In genomic region chr7:1934756-1935155, GRCh38 we compare ENCODE assay signal across 24 cellular contexts.
A peak's percentile ranks its signal among the peaks of the same experiment; 100 is the strongest.
DNase-seq lines count a peak whose midpoint lies in the region; ATAC-seq lines count a peak whose summit lies in the region.
"Had no signal": no experiment of that assay in that cellular context is flagged by ENCODE, and none has a peak within 500 bp of the region (broad histone marks: within the 10 kb centered on the region; RNA-seq: fewer than 3 reads in every experiment).

No MANE protein-coding gene starts in this region.

- H3K4me2 ChIP-seq in GM23248 (ENCODE audit: unreplicated experiment), result no peak overlapping the region

- no peaks in the 10 kb centered on the region for H3K9me2 ChIP-seq in GM23248 (ENCODE audit: insufficient read depth)

- H3K9ac ChIP-seq in GM23248, result no peak overlapping the region

- H3K9me3 ChIP-seq in CD4-positive, CD25-positive, alpha-beta regulatory T cell (ENCODE audit: control insufficient read depth in 2 of 2, low read length in 2 of 2), result no peaks in the 10 kb centered on the region
- H3K9me3 ChIP-seq in GM23248 (ENCODE audit: low read depth), result no peaks in the 10 kb centered on the region
- H3K9me3 ChIP-seq: SJCRH30 had no signal

- peaks cover 0 to 6% (median 0%) of the 10 kb centered on the region in 7 donors for H3K9me3 Mint-ChIP-seq in CD4-positive, CD25-positive, alpha-beta regulatory T cell
- H3K9me3 Mint-ChIP-seq in T-cell (no peaks in the 10 kb centered on the region), naive B cell (peaks cover 0 to 3% (median 0%) of the 10 kb centered on the region in 7 donors)
- H3K9me3 Mint-ChIP-seq: activated T-cell treated with anti-CD3 and anti-CD28 coated beads, Interleukin-2, amount 50 U/mL, for 24 hours had no signal

- DNase-seq in CD4-positive, CD25-positive, alpha-beta regulatory T cell, result no peak
- DNase-seq in DMS 273 treated with DMSO at 0.1 percent for 48 hours (lab: John Stamatoyannopoulos, UW) (peak; percentile 56), T-cell (no peak), naive B cell (no peak), GM23248 (no peak), DMS79 (lab: John Stamatoyannopoulos, UW) (no peak), NK-92 (lab: John Stamatoyannopoulos, UW; ENCODE audit: unreplicated experiment) (no peak)
- no peak for DNase-seq in stimulated activated CD4-positive, alpha-beta T cell treated with anti-CD3 and anti-CD28 coated beads, Interleukin-2, amount 100 ng/mL, for 48 hours
- DNase-seq: activated CD4-positive, alpha-beta T cell treated with anti-CD3 and anti-CD28 coated beads for 36 hours; activated T-cell treated with anti-CD3 and anti-CD28 coated beads, Interleukin-2, amount 50 U/mL, for 24 hours; anterior cingulate cortex; DMS153; GDM1; KBM-7; left colon; mesendoderm; NCI-H1436 treated with DMSO at 0.1 percent for 48 hours; NCI-H526; SJCRH30; stimulated activated naive CD8-positive, alpha-beta T cell treated with anti-CD3 and anti-CD28 coated beads, Interleukin-15, Interleukin-2, amounts not matched to agents 100 U/mL and 50 U/mL, for 24 hours; T-helper 1 cell had no signal

- H3K4me3 ChIP-seq in CD4-positive, CD25-positive, alpha-beta regulatory T cell (ENCODE audit: low read depth, low read length), result no peak overlapping the region
- H3K4me3 ChIP-seq in GM23248, result no peak overlapping the region
- H3K4me3 ChIP-seq: dorsolateral prefrontal cortex, SJCRH30 had no signal

- peaks cover 14% of the 10 kb centered on the region for H3K27me3 Mint-ChIP-seq in CD4-positive, CD25-positive, alpha-beta regulatory T cell
- H3K27me3 Mint-ChIP-seq in T-cell, result no peaks in the 10 kb centered on the region
- no peaks in the 10 kb centered on the region for H3K27me3 Mint-ChIP-seq in naive B cell
- H3K27me3 Mint-ChIP-seq: activated CD4-positive, alpha-beta T cell treated with anti-CD3 and anti-CD28 coated beads for 36 hours; activated T-cell treated with anti-CD3 and anti-CD28 coated beads, Interleukin-2, amount 50 U/mL, for 24 hours had no signal

- no peaks in the 10 kb centered on the region for H3K79me2 ChIP-seq in GM23248 (ENCODE audit: insufficient read depth)

- H2AFZ ChIP-seq in GM23248, result no peak overlapping the region

- H3K36me3 Mint-ChIP-seq in CD4-positive, CD25-positive, alpha-beta regulatory T cell, result peaks cover 34% of the 10 kb centered on the region
- H3K36me3 Mint-ChIP-seq in T-cell, result peaks cover 38% of the 10 kb centered on the region
- H3K36me3 Mint-ChIP-seq in naive B cell, result peaks cover 8 to 39% of the 10 kb centered on the region in 2 donors

- H3K36me3 ChIP-seq in CD4-positive, CD25-positive, alpha-beta regulatory T cell (ENCODE audit: control insufficient read depth, insufficient read depth, low read length), result peaks cover 55% of the 10 kb centered on the region
- no peaks in the 10 kb centered on the region for H3K36me3 ChIP-seq in GM23248 (ENCODE audit: low read depth)
- H3K36me3 ChIP-seq: SJCRH30 had no signal

- H3K4me1 Mint-ChIP-seq in CD4-positive, CD25-positive, alpha-beta regulatory T cell, result peaks cover 4 to 50% (median 31%) of the 10 kb centered on the region in 4 donors
- H3K4me1 Mint-ChIP-seq in T-cell (peaks cover 38 to 57% (median 43%) of the 10 kb centered on the region in 3 donors), naive B cell (peaks cover 28 to 51% (median 49%) of the 10 kb centered on the region in 3 donors)

- WGBS in GM23248 (ENCODE audit: low coverage in 1 of 2, low lambda C conversion rate in 2 of 2, missing lambda C conversion rate in 2 of 2), 2 experiments, result 95 to 96% methylated on average over 20 to 22 of the region's 22 CpGs

- H3K4me3 Mint-ChIP-seq in CD4-positive, CD25-positive, alpha-beta regulatory T cell, result peak overlapping the region in 3 of 4 donors; percentile 54 to 90 (median 78)
- H3K4me3 Mint-ChIP-seq in T-cell, result peak overlapping the region in 2 of 3 donors; percentile 6 to 57
- H3K4me3 Mint-ChIP-seq in naive B cell, result peak overlapping the region in 4 of 8 donors; percentile 33 to 85 (median 56)
- H3K4me3 Mint-ChIP-seq: activated CD4-positive, alpha-beta T cell treated with anti-CD3 and anti-CD28 coated beads for 36 hours; activated T-cell treated with anti-CD3 and anti-CD28 coated beads, Interleukin-2, amount 50 U/mL, for 24 hours had no signal

- H3F3A ChIP-seq in GM23248 (ENCODE audit: insufficient read depth), result no peaks in the 10 kb centered on the region

- no peak for ATAC-seq in CD4-positive, CD25-positive, alpha-beta regulatory T cell (ENCODE audit: low read depth in 2 of 2)
- no peak for ATAC-seq in T-cell (replicated peaks in 1 of 4)
- no peak for ATAC-seq in naive B cell (ENCODE audit: low read depth in 2 of 2)
- ATAC-seq: activated CD4-positive, alpha-beta T cell treated with anti-CD3 and anti-CD28 coated beads for 36 hours; left colon; stimulated activated naive CD8-positive, alpha-beta T cell treated with anti-CD3 and anti-CD28 coated beads, Interleukin-15, Interleukin-2, amounts not matched to agents 100 U/mL and 50 U/mL, for 24 hours had no signal

- CTCF ChIA-PET in T-cell (lab: Charles Lee), result no interaction called here

- peaks cover 40% of the 10 kb centered on the region for H3K4me1 ChIP-seq in CD4-positive, CD25-positive, alpha-beta regulatory T cell (ENCODE audit: control insufficient read depth, insufficient read depth, low read length, poor library complexity, severe bottlenecking)
- H3K4me1 ChIP-seq in GM23248 (ENCODE audit: insufficient read depth), result no peaks in the 10 kb centered on the region
- H3K4me1 ChIP-seq: SJCRH30 had no signal

- H3K27me3 ChIP-seq in CD4-positive, CD25-positive, alpha-beta regulatory T cell (ENCODE audit: control insufficient read depth, insufficient read depth, low read length), result no peaks in the 10 kb centered on the region
- H3K27me3 ChIP-seq in GM23248 (replicated peaks; ENCODE audit: insufficient read depth), result no peaks in the 10 kb centered on the region
- H3K27me3 ChIP-seq: dorsolateral prefrontal cortex, SJCRH30 had no signal

- no peaks in the 10 kb centered on the region for H4K20me1 ChIP-seq in GM23248 (ENCODE audit: insufficient read depth)

- peak overlapping the region in 2 of 3 donors; percentile 74 to 87 for H3K27ac Mint-ChIP-seq in CD4-positive, CD25-positive, alpha-beta regulatory T cell
- peak overlapping the region in 1 of 2 donors; percentile 59 for H3K27ac Mint-ChIP-seq in T-cell
- peak overlapping the region; percentile 84 to 98 (median 97) for H3K27ac Mint-ChIP-seq in naive B cell
- H3K27ac Mint-ChIP-seq: activated CD4-positive, alpha-beta T cell treated with anti-CD3 and anti-CD28 coated beads for 36 hours had no signal

- POLR2A ChIA-PET in T-cell (lab: Charles Lee), result no interaction called here

- in situ Hi-C loops in GM23248 (cut with MboI), result no loop called here

- no peak overlapping the region for H3K27ac ChIP-seq in CD4-positive, CD25-positive, alpha-beta regulatory T cell (ENCODE audit: insufficient read depth, low read length, poor library complexity, severe bottlenecking)
- H3K27ac ChIP-seq in GM23248, result no peak overlapping the region
- H3K27ac ChIP-seq: C4-2B, dorsolateral prefrontal cortex, epithelial cell of prostate, SJCRH30 had no signal
